In the genomic region with DNA sequence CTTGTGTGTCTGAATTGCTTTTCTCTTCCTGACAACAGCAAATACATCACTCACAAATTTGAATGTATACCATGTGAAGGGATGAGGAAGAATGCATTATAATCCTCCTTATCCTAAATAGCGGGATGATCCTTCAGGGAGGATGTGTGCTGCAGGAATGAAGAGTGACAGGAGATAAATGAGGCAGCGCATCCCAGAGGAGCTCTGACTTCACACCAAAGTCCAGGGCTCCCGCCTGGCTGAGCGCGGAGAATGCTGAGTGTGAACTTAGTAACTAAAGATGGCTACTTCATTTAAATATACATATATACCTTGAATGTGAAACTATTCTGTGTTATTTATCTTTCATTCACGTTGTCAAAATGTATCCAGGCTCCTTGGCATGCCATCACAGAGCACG, we compare ENCODE assay signal across 23 cellular contexts.
"Had no signal": no experiment of that assay in that cellular context is flagged by ENCODE, and none has a peak within 500 bp of the region (broad histone marks: within the 10 kb centered on the region; RNA-seq: fewer than 3 reads in every experiment).

No MANE protein-coding gene starts in this region.

- DNase-seq: activated CD4-positive, alpha-beta memory T cell treated with anti-CD3 and anti-CD28 coated beads, Interleukin-2, amount 10 ng/mL, durations not matched to agents 7 days and 5 days; activated CD4-positive, alpha-beta T cell treated with anti-CD3 and anti-CD28 coated beads for 4 hours; activated CD4-positive, alpha-beta T cell treated with anti-CD3 and anti-CD28 coated beads, Interleukin-2, amount 10 ng/mL, durations not matched to agents 7 days and 5 days; activated CD4-positive, alpha-beta T cell treated with anti-CD3 and anti-CD28 coated beads, Interleukin-2, amount 50 U/mL, for 4 hours; activated CD4-positive, CD25-positive, alpha-beta regulatory T cell; activated CD4-positive, CD25-positive, alpha-beta regulatory T cell treated with anti-CD3 and anti-CD28 coated beads, Interleukin-2, amount 50 U/mL, for 72 hours; activated CD8-positive, alpha-beta memory T cell treated with anti-CD3 and anti-CD28 coated beads, Interleukin-2, amount 50 U/mL, for 48 hours; activated gamma-delta T cell; activated naive CD4-positive, alpha-beta T cell; activated naive CD4-positive, alpha-beta T cell treated with anti-CD3 and anti-CD28 coated beads, Interleukin-2, amount 10 ng/mL, durations not matched to agents 7 days and 5 days; activated T-cell treated with anti-CD3 and anti-CD28 coated beads for 4 hours; activated T-cell treated with anti-CD3 and anti-CD28 coated beads, Interleukin-2, amount 50 U/mL, for 24 hours; activated T-cell treated with anti-CD3 and anti-CD28 coated beads, Interleukin-2, amount 50 U/mL, for 72 hours; amniotic stem cell; anterior cingulate cortex; brain microvascular endothelial cell; caudate nucleus; cortex of kidney; dermis blood vessel endothelial cell; effector CD8-positive, alpha-beta T cell; foreskin fibroblast; head of caudate nucleus; T-helper 2 cell had no signal

- ATAC-seq: activated T-cell treated with anti-CD3 and anti-CD28 coated beads, Interleukin-2, amount 50 U/mL, for 72 hours had no signal
